Comparison of ENCODE assay signal across 9 cellular contexts in genomic region chr19:35040826-35041547, GRCh38. TPM values are rescaled to one million over a fixed set of nuclear protein-coding genes. Genes with fewer than 3 reads are reported as not detected.
A peak's percentile ranks its signal among the peaks of the same experiment; 100 is the strongest.
DNase-seq lines count a peak whose midpoint lies in the region; ATAC-seq, FAIRE-seq and TF ChIP-seq lines count a peak whose summit lies in the region.
"Had no signal": no experiment of that assay in that cellular context is flagged by ENCODE, and none has a peak within 500 bp of the region (broad histone marks: within the 10 kb centered on the region; RNA-seq: fewer than 3 reads in every experiment).

No MANE protein-coding gene starts in this region.

- H4K20me1 ChIP-seq in HepG2 (ENCODE audit: insufficient read depth, low read length), result peaks cover 35% of the 10 kb centered on the region

- H2AFZ ChIP-seq in HepG2 (ENCODE audit: low read length), result no peak overlapping the region

- peak overlapping the region; percentile 78 for H3K4me3 Mint-ChIP-seq in central memory CD8-positive, alpha-beta T cell

- peak overlapping the region; percentile 44 for H3K27ac Mint-ChIP-seq in central memory CD8-positive, alpha-beta T cell (ENCODE audit: low read depth)

- H3K9me3 Mint-ChIP-seq in central memory CD8-positive, alpha-beta T cell, result no peaks in the 10 kb centered on the region

- H3K27me3 ChIP-seq in HepG2 (ENCODE audit: control insufficient read depth in 1 of 2, insufficient read depth in 2 of 2, low read length in 2 of 2), result no peaks in the 10 kb centered on the region

- TF ChIP-seq RAD21 in HepG2 (CRISPR knock-in tag; IDR thresholded peaks at IDR 0.05), result peak; percentile 59

- H3K36me3 Mint-ChIP-seq in central memory CD8-positive, alpha-beta T cell (ENCODE audit: insufficient read depth), result peaks cover 15% of the 10 kb centered on the region

- no peaks in the 10 kb centered on the region for H3K9me3 ChIP-seq in HepG2 (ENCODE audit: low read length)

- TF ChIP-seq POLR2A in HepG2 (IDR thresholded peaks at IDR 0.05; ENCODE audit: insufficient read depth in 1 of 2, low read depth in 2 of 2, low read length in 2 of 2), result peak; percentile 91 to 92

- FAIRE-seq in HepG2 (lab: Jason Lieb, UNC), result peak; percentile 86

- H3K36me3 ChIP-seq in HepG2 (replicated peaks in 1 of 2; ENCODE audit: control insufficient read depth in 1 of 2, insufficient read depth in 2 of 2, low read length in 2 of 2), result peaks cover 4 to 9% of the 10 kb centered on the region in 2 experiments

- ATAC-seq in activated CD4-positive, CD25-positive, alpha-beta regulatory T cell treated with anti-CD3 and anti-CD28 coated beads, Interleukin-2, amount 50 U/mL, for 24 hours, result peak; percentile 36 to 49
- peak; percentile 37 for ATAC-seq in central memory CD8-positive, alpha-beta T cell (replicated peaks; ENCODE audit: extremely low read depth, poor library complexity, severe bottlenecking)
- ATAC-seq in HepG2 (peak; percentile 79), GM18517 (IDR thresholded peaks at IDR 0.05; ENCODE audit: unreplicated experiment) (no peak), GM18907 (IDR thresholded peaks at IDR 0.05; ENCODE audit: unreplicated experiment) (no peak)

- peaks cover 65% of the 10 kb centered on the region for H3K4me1 ChIP-seq in HepG2 (ENCODE audit: insufficient read depth, low read length)

- WGBS in HepG2 (ENCODE audit: low lambda C conversion rate), result 0% methylated on average over 13 of the region's 36 CpGs

- peak; percentile 74 to 86; a peak in 3 of 4 replicates for TF ChIP-seq EP300 in HepG2 (IDR thresholded peaks at IDR 0.05; ENCODE audit: low read depth in 2 of 2, low read length in 2 of 2)
- TF ChIP-seq EP300 in HepG2 (CRISPR knock-in tag; IDR thresholded peaks at IDR 0.05; ENCODE audit: borderline replicate concordance), result peak; percentile 89

- POLR2A ChIA-PET in HepG2 (lab: Yijun Ruan, JAX), result interaction anchor here (1.2 to 3.8 kb wide), 7 partner anchors 10 to 45 kb away, joined by 3 to 15 read pairs (median 8); no protein-coding TSS in a partner anchor

- H3K4me3 ChIP-seq in HepG2 (replicated peaks in 1 of 3; ENCODE audit: insufficient read depth in 1 of 3, low read depth in 2 of 3, low read length in 3 of 3), result peak overlapping the region; percentile 50 to 84 (median 73); a peak in 5 of 6 replicates

- BruUV-seq in HepG2 (replicated peaks; lab: Mats Ljungman, UMichigan), result no TSS peak

- H3K4me1 Mint-ChIP-seq in central memory CD8-positive, alpha-beta T cell, result peaks cover 27% of the 10 kb centered on the region

- intact Hi-C loops in HepG2 (cut with micrococcal nuclease; ENCODE audit: unreplicated experiment), result loop anchor here (5.0 kb wide), 1 partner anchor 44 kb away; no protein-coding TSS in a partner anchor

- CTCF ChIA-PET in HepG2 (lab: Yijun Ruan, JAX; ENCODE audit: low intra/inter-chr PET ratio, low total read pairs), result no interaction called here

- peak overlapping the region; percentile 93 for H3K4me2 ChIP-seq in HepG2 (ENCODE audit: low read depth, low read length)

- no peak for DNase-seq in activated CD4-positive, CD25-positive, alpha-beta regulatory T cell treated with anti-CD3 and anti-CD28 coated beads, Interleukin-2, amount 50 U/mL, for 72 hours
- no peak for DNase-seq in central memory CD8-positive, alpha-beta T cell (ENCODE audit: low spot score in 2 of 2)
- peak; percentile 96 for DNase-seq in HepG2 (ENCODE audit: low spot score)
- peak; percentile 8 for DNase-seq in stimulated activated CD8-positive, alpha-beta memory T cell treated with anti-CD3 and anti-CD28 coated beads, Interleukin-12 subunit alpha, Interleukin-12 subunit beta, amount 100 ng/mL, for 4 hours (ENCODE audit: low read depth)
- no peak for DNase-seq in MV-4-11 (lab: John Stamatoyannopoulos, UW)

- no peak; the same call in 1 of the 2 replicates for TF ChIP-seq CTCF in HepG2 (CRISPR knock-in tag; IDR thresholded peaks at IDR 0.05)

- peak overlapping the region; percentile 99 for H3K27ac ChIP-seq in HepG2 (ENCODE audit: extremely low read length, insufficient read depth, low read length)

- peaks cover 43% of the 10 kb centered on the region for H3K79me2 ChIP-seq in HepG2 (ENCODE audit: insufficient read depth, low read length)

- in situ Hi-C loops in HepG2 (cut with HindIII; ENCODE audit: extremely low pct_ligation_motif_present, low pct_unique_long_range_greater_than_20kb), result no loop called here

- H3K9ac ChIP-seq in HepG2 (ENCODE audit: insufficient read depth, low read depth, low read length), result peak overlapping the region; percentile 85

- H3K27me3 Mint-ChIP-seq in central memory CD8-positive, alpha-beta T cell, result no peaks in the 10 kb centered on the region

TF ChIP-seq in HepG2, 621 proteins besides CTCF, POLR2A, EP300 and RAD21 (continues in another document):
- TF ChIP-seq GZF1 (CRISPR knock-in tag; IDR thresholded peaks at IDR 0.05) (peak; percentile 81), RXRB (CRISPR knock-in tag; IDR thresholded peaks at IDR 0.05; ENCODE audit: borderline replicate concordance) (peak; percentile 97)

RNA-seq across cellular contexts. Expression of gene HPN, which starts 0.5 kb away (rescaled TPM):
- total RNA-seq in HepG2 (2016; rRNA removed; fragmentation: Illumina TruSeq; extraction: Trizol), result 23.9 and 46.7 TPM in 2 replicates
- total RNA-seq in HepG2 (2016; cell fraction: cytosol; rRNA removed; fragmentation: Illumina TruSeq; extraction: Trizol; ENCODE audit: low read depth), result 42.7 and 50.6 TPM in 2 replicates
- 21.2 and 50.0 TPM in 2 replicates for total RNA-seq in HepG2 (2016; cell fraction: insoluble cytoplasmic fraction; rRNA removed; fragmentation: Illumina TruSeq; extraction: Trizol)
- total RNA-seq in HepG2 (2016; cell fraction: membrane; rRNA removed; fragmentation: Illumina TruSeq; extraction: Trizol), result 54.3 and 66.8 TPM in 2 replicates
- 45.3 and 57.3 TPM in 2 replicates for total RNA-seq in HepG2 (2016; cell fraction: nucleus; rRNA removed; fragmentation: Illumina TruSeq; extraction: Trizol)
- polyA plus RNA-seq in HepG2 (2011; rRNA removed), result 261 and 364 TPM in 2 replicates
- 287 and 379 TPM in 2 replicates for polyA plus RNA-seq in HepG2 (2011; cell fraction: cytosol; rRNA removed)
- 902 and 1,132 TPM in 2 replicates for polyA plus RNA-seq in HepG2 (2011; cell fraction: nucleus; rRNA removed)
- polyA plus RNA-seq in HepG2 (2012), result 157 and 225 TPM in 2 replicates
- 63.0 and 76.1 TPM in 2 replicates for polyA plus RNA-seq in HepG2 (2016; cell fraction: cytosol; fragmentation: Illumina TruSeq; extraction: Trizol; ENCODE audit: low read depth)
- 32.2 and 40.3 TPM in 2 replicates for polyA plus RNA-seq in HepG2 (2016; cell fraction: insoluble cytoplasmic fraction; fragmentation: Illumina TruSeq; extraction: Trizol; ENCODE audit: low read depth)
- 76.4 and 86.0 TPM in 2 replicates for polyA plus RNA-seq in HepG2 (2016; cell fraction: membrane; fragmentation: Illumina TruSeq; extraction: Trizol; ENCODE audit: low read depth)
- 121 and 129 TPM in 2 replicates for polyA plus RNA-seq in HepG2 (2016; cell fraction: nucleus; fragmentation: Illumina TruSeq; extraction: Trizol; ENCODE audit: insufficient read depth, low read depth)
- polyA minus RNA-seq in HepG2 (2011; rRNA and poly(A)+ RNA removed; ENCODE audit: low replicate concordance), result 189 TPM in 1 of 2 replicates, not detected in the other
- polyA minus RNA-seq in HepG2 (2011; cell fraction: cytosol; rRNA and poly(A)+ RNA removed), result 86.7 and 119 TPM in 2 replicates
- polyA minus RNA-seq in HepG2 (2011; cell fraction: nucleus; rRNA and poly(A)+ RNA removed), result 78.7 and 86.0 TPM in 2 replicates
- polyA plus RNA-seq: BJ had no signal

RNA-seq across cellular contexts. Expression of gene SCN1B, which starts 10.7 kb away (rescaled TPM):
- 1.5 and 2.7 TPM in 2 replicates for total RNA-seq in HepG2 (2016; rRNA removed; fragmentation: Illumina TruSeq; extraction: Trizol)
- total RNA-seq in HepG2 (2016; cell fraction: cytosol; rRNA removed; fragmentation: Illumina TruSeq; extraction: Trizol; ENCODE audit: low read depth), result 4.5 and 6.0 TPM in 2 replicates
- 1.1 and 2.5 TPM in 2 replicates for total RNA-seq in HepG2 (2016; cell fraction: insoluble cytoplasmic fraction; rRNA removed; fragmentation: Illumina TruSeq; extraction: Trizol)
- 6.4 and 8.1 TPM in 2 replicates for total RNA-seq in HepG2 (2016; cell fraction: membrane; rRNA removed; fragmentation: Illumina TruSeq; extraction: Trizol)
- total RNA-seq in HepG2 (2016; cell fraction: nucleus; rRNA removed; fragmentation: Illumina TruSeq; extraction: Trizol), result 1.5 and 2.0 TPM in 2 replicates
- 20.1 and 24.5 TPM in 2 replicates for polyA plus RNA-seq in HepG2 (2011; rRNA removed)
- polyA plus RNA-seq in HepG2 (2011; cell fraction: cytosol; rRNA removed), result 14.0 and 14.1 TPM in 2 replicates
- 42.7 and 48.8 TPM in 2 replicates for polyA plus RNA-seq in HepG2 (2011; cell fraction: nucleus; rRNA removed)
- polyA plus RNA-seq in HepG2 (2012), result 5.5 and 5.6 TPM in 2 replicates
- polyA plus RNA-seq in HepG2 (2016; cell fraction: cytosol; fragmentation: Illumina TruSeq; extraction: Trizol; ENCODE audit: low read depth), result 8.2 and 8.5 TPM in 2 replicates
- polyA plus RNA-seq in HepG2 (2016; cell fraction: insoluble cytoplasmic fraction; fragmentation: Illumina TruSeq; extraction: Trizol; ENCODE audit: low read depth), result 1.9 and 2.0 TPM in 2 replicates
- polyA plus RNA-seq in HepG2 (2016; cell fraction: membrane; fragmentation: Illumina TruSeq; extraction: Trizol; ENCODE audit: low read depth), result 8.0 and 8.2 TPM in 2 replicates
- 6.6 and 6.8 TPM in 2 replicates for polyA plus RNA-seq in HepG2 (2016; cell fraction: nucleus; fragmentation: Illumina TruSeq; extraction: Trizol; ENCODE audit: insufficient read depth, low read depth)
- 0.89 and 10.7 TPM in 2 replicates for polyA minus RNA-seq in HepG2 (2011; rRNA and poly(A)+ RNA removed; ENCODE audit: low replicate concordance)
- 4.2 TPM in 2 replicates for polyA minus RNA-seq in HepG2 (2011; cell fraction: cytosol; rRNA and poly(A)+ RNA removed)
- 10.8 and 11.2 TPM in 2 replicates for polyA minus RNA-seq in HepG2 (2011; cell fraction: nucleus; rRNA and poly(A)+ RNA removed)

RNA-seq across cellular contexts. Expression of gene GRAMD1A, which starts 40.9 kb away (rescaled TPM):
- total RNA-seq in HepG2 (2016; rRNA removed; fragmentation: Illumina TruSeq; extraction: Trizol), result 8.0 and 14.7 TPM in 2 replicates
- total RNA-seq in HepG2 (2016; cell fraction: cytosol; rRNA removed; fragmentation: Illumina TruSeq; extraction: Trizol; ENCODE audit: low read depth), result 23.3 and 25.4 TPM in 2 replicates
- total RNA-seq in HepG2 (2016; cell fraction: insoluble cytoplasmic fraction; rRNA removed; fragmentation: Illumina TruSeq; extraction: Trizol), result 7.2 and 15.9 TPM in 2 replicates
- 26.9 and 28.0 TPM in 2 replicates for total RNA-seq in HepG2 (2016; cell fraction: membrane; rRNA removed; fragmentation: Illumina TruSeq; extraction: Trizol)
- 17.9 and 19.7 TPM in 2 replicates for total RNA-seq in HepG2 (2016; cell fraction: nucleus; rRNA removed; fragmentation: Illumina TruSeq; extraction: Trizol)
- polyA plus RNA-seq in HepG2 (2011; rRNA removed), result 171 and 181 TPM in 2 replicates
- polyA plus RNA-seq in HepG2 (2011; cell fraction: cytosol; rRNA removed), result 68.5 and 120 TPM in 2 replicates
- polyA plus RNA-seq in HepG2 (2011; cell fraction: nucleus; rRNA removed), result 669 and 1,022 TPM in 2 replicates
- polyA plus RNA-seq in HepG2 (2012), result 68.6 and 85.6 TPM in 2 replicates
- polyA plus RNA-seq in HepG2 (2016; cell fraction: cytosol; fragmentation: Illumina TruSeq; extraction: Trizol; ENCODE audit: low read depth), result 47.6 and 52.1 TPM in 2 replicates
- polyA plus RNA-seq in HepG2 (2016; cell fraction: insoluble cytoplasmic fraction; fragmentation: Illumina TruSeq; extraction: Trizol; ENCODE audit: low read depth), result 11.6 and 19.2 TPM in 2 replicates
- 43.5 and 50.9 TPM in 2 replicates for polyA plus RNA-seq in HepG2 (2016; cell fraction: membrane; fragmentation: Illumina TruSeq; extraction: Trizol; ENCODE audit: low read depth)
- 55.7 and 69.0 TPM in 2 replicates for polyA plus RNA-seq in HepG2 (2016; cell fraction: nucleus; fragmentation: Illumina TruSeq; extraction: Trizol; ENCODE audit: insufficient read depth, low read depth)
- polyA minus RNA-seq in HepG2 (2011; rRNA and poly(A)+ RNA removed; ENCODE audit: low replicate concordance), result 32.3 and 120 TPM in 2 replicates
- polyA minus RNA-seq in HepG2 (2011; cell fraction: cytosol; rRNA and poly(A)+ RNA removed), result 59.4 and 66.8 TPM in 2 replicates
- 94.2 and 105 TPM in 2 replicates for polyA minus RNA-seq in HepG2 (2011; cell fraction: nucleus; rRNA and poly(A)+ RNA removed)

Comparison
In these comparisons a context has a peak if more than half of its experiments do, and no peak if none do; other contexts are left out.
1. ATAC-seq: peak in activated CD4-positive, CD25-positive, alpha-beta regulatory T cell treated with anti-CD3 and anti-CD28 coated beads, Interleukin-2, amount 50 U/mL, for 24 hours (2 of 2), central memory CD8-positive, alpha-beta T cell (single experiment) and HepG2 (single experiment); none in GM18517 (single experiment) and GM18907 (single experiment).
2. DNase-seq: peak in HepG2 (single experiment) and stimulated activated CD8-positive, alpha-beta memory T cell treated with anti-CD3 and anti-CD28 coated beads, Interleukin-12 subunit alpha, Interleukin-12 subunit beta, amount 100 ng/mL, for 4 hours (single experiment); none in activated CD4-positive, CD25-positive, alpha-beta regulatory T cell treated with anti-CD3 and anti-CD28 coated beads, Interleukin-2, amount 50 U/mL, for 72 hours (single experiment), central memory CD8-positive, alpha-beta T cell (0 of 2) and MV-4-11 (single experiment).